Comparison of ENCODE assay signal across 18 cellular contexts in genomic region chr10:10915215-10915614, GRCh38.
DNase-seq lines count a peak whose midpoint lies in the region; ATAC-seq and TF ChIP-seq lines count a peak whose summit lies in the region.
"Had no signal": no experiment of that assay in that cellular context is flagged by ENCODE, and none has a peak within 500 bp of the region (broad histone marks: within the 10 kb centered on the region; RNA-seq: fewer than 3 reads in every experiment).

No MANE protein-coding gene starts in this region.

- no peak for DNase-seq in activated T-cell treated with anti-CD3 and anti-CD28 coated beads, Interleukin-2, amount 50 U/mL, for 72 hours
- DNase-seq in activated T-cell treated with anti-CD3 and anti-CD28 coated beads, Interleukin-2, amount 50 U/mL, for 48 hours: no peak
- peak; percentile 37 for DNase-seq in DND-41
- peak; percentile 8 for DNase-seq in brain microvascular endothelial cell
- DNase-seq in natural killer cell treated with Interleukin-12 subunit alpha and Interleukin-12 subunit beta and Interleukin-15 and Interleukin-18, amount 100 ng/mL, for 72 hours (ENCODE audit: low spot score): no peak
- no peak for DNase-seq in DMS53 treated with DMSO at 0.1 percent for 48 hours (lab: John Stamatoyannopoulos, UW; ENCODE audit: unreplicated experiment)
- DNase-seq: BE2C, DMS79, NCI-H1417, NCI-H1694 treated with DMSO at 0.1 percent for 48 hours, NCI-H2081 treated with DMSO at 0.1 percent for 48 hours, NCI-H2171 treated with DMSO at 0.1 percent for 48 hours, NCI-H524 treated with DMSO at 0.1 percent for 48 hours had no signal

- no peaks in the 10 kb centered on the region for H3K36me3 Mint-ChIP-seq in activated T-cell treated with anti-CD3 and anti-CD28 coated beads, Interleukin-2, amount 50 U/mL, for 72 hours (ENCODE audit: insufficient read depth in 2 of 2)
- no peaks in the 10 kb centered on the region for H3K36me3 Mint-ChIP-seq in natural killer cell treated with Interleukin-12 subunit alpha and Interleukin-12 subunit beta and Interleukin-15 and Interleukin-18, amount 100 ng/mL, for 72 hours

- H3K9me3 Mint-ChIP-seq in activated T-cell treated with anti-CD3 and anti-CD28 coated beads, Interleukin-2, amount 50 U/mL, for 72 hours: no peaks in the 10 kb centered on the region
- H3K9me3 Mint-ChIP-seq in natural killer cell treated with Interleukin-12 subunit alpha and Interleukin-12 subunit beta and Interleukin-15 and Interleukin-18, amount 100 ng/mL, for 72 hours: no peaks in the 10 kb centered on the region
- H3K9me3 Mint-ChIP-seq: GM23338 had no signal

- H3K36me3 ChIP-seq in DND-41 (ENCODE audit: insufficient read depth, low read length): no peaks in the 10 kb centered on the region
- no peaks in the 10 kb centered on the region for H3K36me3 ChIP-seq in HEK293 (ENCODE audit: control insufficient read depth in 2 of 2, insufficient read depth in 1 of 2, low read length in 2 of 2)
- no peaks in the 10 kb centered on the region for H3K36me3 ChIP-seq in brain microvascular endothelial cell (replicated peaks)
- H3K36me3 ChIP-seq: BE2C, HAP-1 had no signal

- in situ Hi-C loops in brain microvascular endothelial cell (cut with HindIII; ENCODE audit: low pct_ligation_motif_present, low sequenced_read_pairs): no loop called here

- H3K27ac ChIP-seq in DND-41 (ENCODE audit: low read length): no peak overlapping the region
- no peak overlapping the region for H3K27ac ChIP-seq in HEK293 (ENCODE audit: extremely low read depth, low read depth, low read length)
- no peak overlapping the region for H3K27ac ChIP-seq in brain microvascular endothelial cell
- H3K27ac ChIP-seq: A549 had no signal

- H3K4me3 ChIP-seq in DND-41 (ENCODE audit: low read depth in 1 of 2, low read length in 2 of 2) (no peak overlapping the region), HEK293 (ENCODE audit: low read depth, low read length) (no peak overlapping the region), brain microvascular endothelial cell (ENCODE audit: low read depth, low read length) (no peak overlapping the region)
- H3K4me3 ChIP-seq: A549, GM23338, HAP-1 had no signal

- H3K9ac ChIP-seq in DND-41 (ENCODE audit: low read depth, low read length): no peak overlapping the region

- H3K4me1 Mint-ChIP-seq in activated T-cell treated with anti-CD3 and anti-CD28 coated beads, Interleukin-2, amount 50 U/mL, for 72 hours (ENCODE audit: low read depth): peaks cover 5% of the 10 kb centered on the region
- no peaks in the 10 kb centered on the region for H3K4me1 Mint-ChIP-seq in natural killer cell treated with Interleukin-12 subunit alpha and Interleukin-12 subunit beta and Interleukin-15 and Interleukin-18, amount 100 ng/mL, for 72 hours (ENCODE audit: low read depth in 2 of 2)

- peaks cover 13% of the 10 kb centered on the region for H3K27me3 Mint-ChIP-seq in activated T-cell treated with anti-CD3 and anti-CD28 coated beads, Interleukin-2, amount 50 U/mL, for 72 hours (ENCODE audit: low read depth)
- H3K27me3 Mint-ChIP-seq in natural killer cell treated with Interleukin-12 subunit alpha and Interleukin-12 subunit beta and Interleukin-15 and Interleukin-18, amount 100 ng/mL, for 72 hours: peaks cover 5 to 24% of the 10 kb centered on the region in 2 donors

- no peak overlapping the region for H3K27ac Mint-ChIP-seq in activated T-cell treated with anti-CD3 and anti-CD28 coated beads, Interleukin-2, amount 50 U/mL, for 72 hours
- no peak overlapping the region for H3K27ac Mint-ChIP-seq in natural killer cell treated with Interleukin-12 subunit alpha and Interleukin-12 subunit beta and Interleukin-15 and Interleukin-18, amount 100 ng/mL, for 72 hours
- H3K27ac Mint-ChIP-seq: GM23338 had no signal

- H3K4me1 ChIP-seq in DND-41 (ENCODE audit: insufficient read depth, low read length) (peaks cover 7% of the 10 kb centered on the region; the same call in 1 of the 2 replicates), HEK293 (ENCODE audit: control insufficient read depth, insufficient read depth, low read length) (no peaks in the 10 kb centered on the region)
- H3K4me1 ChIP-seq: A549, BE2C had no signal

- no peaks in the 10 kb centered on the region for H3K79me2 ChIP-seq in DND-41 (ENCODE audit: insufficient read depth, low read length)

- peaks cover 5% of the 10 kb centered on the region for H3K27me3 ChIP-seq in DND-41 (ENCODE audit: insufficient read depth, low read length, poor library complexity)
- H3K27me3 ChIP-seq in brain microvascular endothelial cell (replicated peaks): no peaks in the 10 kb centered on the region
- H3K27me3 ChIP-seq: BE2C had no signal

- POLR2A ChIA-PET in HEK293 (lab: Yijun Ruan, JAX): interaction anchor here (0.5 kb wide), 1 partner anchor 564 kb away, joined by 6 read pairs; no protein-coding TSS in a partner anchor

- H4K20me1 ChIP-seq in DND-41 (ENCODE audit: insufficient read depth, low read length): no peaks in the 10 kb centered on the region

- CTCF ChIA-PET in HEK293 (lab: Yijun Ruan, JAX): no interaction called here

- TF ChIP-seq CTCF in DND-41 (IDR thresholded peaks at IDR 0.05; ENCODE audit: borderline replicate concordance, extremely low read depth, low read length, poor library complexity, severe bottlenecking) (no peak), HEK293 (tag by site-specific recombination; IDR thresholded peaks at IDR 0.05) (no peak), brain microvascular endothelial cell (IDR thresholded peaks at IDR 0.05; ENCODE audit: low read depth, low read length, missing control alignments) (no peak)

- no peak overlapping the region for H2AFZ ChIP-seq in DND-41 (ENCODE audit: low read depth, low read length)
- H2AFZ ChIP-seq: GM23338 had no signal

- no peak overlapping the region for H3K4me3 Mint-ChIP-seq in activated T-cell treated with anti-CD3 and anti-CD28 coated beads, Interleukin-2, amount 50 U/mL, for 72 hours
- H3K4me3 Mint-ChIP-seq in natural killer cell treated with Interleukin-12 subunit alpha and Interleukin-12 subunit beta and Interleukin-15 and Interleukin-18, amount 100 ng/mL, for 72 hours: no peak overlapping the region
- H3K4me3 Mint-ChIP-seq: GM23338 had no signal

- no peak overlapping the region for H3K4me2 ChIP-seq in DND-41 (ENCODE audit: insufficient read depth, low read length)
- H3K4me2 ChIP-seq: A549, GM23338 had no signal

- no peaks in the 10 kb centered on the region for H3K9me3 ChIP-seq in DND-41 (ENCODE audit: insufficient read depth, low read length, severe bottlenecking)
- H3K9me3 ChIP-seq in HEK293 (ENCODE audit: control insufficient read depth, insufficient read depth, low read depth, low read length): no peaks in the 10 kb centered on the region
- H3K9me3 ChIP-seq: A549, BE2C, HAP-1 had no signal

- peak; percentile 51 to 58 for ATAC-seq in activated T-cell treated with anti-CD3 and anti-CD28 coated beads, Interleukin-2, amount 50 U/mL, for 72 hours (replicated peaks in 1 of 2)
- peak; percentile 98 for ATAC-seq in DND-41 (ENCODE audit: insufficient read depth, low read depth)
- no peak for ATAC-seq in natural killer cell treated with Interleukin-12 subunit alpha and Interleukin-12 subunit beta and Interleukin-15 and Interleukin-18, amount 100 ng/mL, for 72 hours
- no peak for ATAC-seq in HG03442 (IDR thresholded peaks at IDR 0.05; ENCODE audit: unreplicated experiment)
- ATAC-seq: A549, GM23338 had no signal

TF ChIP-seq in HEK293, 187 proteins besides CTCF, POLR2A, EP300 and RAD21:
- TF ChIP-seq OSR2 (tag by site-specific recombination; IDR thresholded peaks at IDR 0.05) (0 out of 2 replicates have a peak, but pooled peaks have one; percentile 31), ZNF37A (tag by site-specific recombination; IDR thresholded peaks at IDR 0.05) (no peak), ZNF335 (tag by site-specific recombination; conservative IDR thresholded peaks at IDR 0.05) (no peak), HOXD13 (CRISPR knock-in tag; IDR thresholded peaks at IDR 0.05; ENCODE audit: borderline replicate concordance) (no peak), ZIC2 (tag by site-specific recombination; IDR thresholded peaks at IDR 0.05) (no peak), ZFHX2 (tag by site-specific recombination; conservative IDR thresholded peaks at IDR 0.05) (no peak)

Comparison
In these comparisons a context has a peak if more than half of its experiments do, and no peak if none do; other contexts are left out.
1. ATAC-seq: peak in activated T-cell treated with anti-CD3 and anti-CD28 coated beads, Interleukin-2, amount 50 U/mL, for 72 hours (2 of 2) and DND-41 (single experiment); none in natural killer cell treated with Interleukin-12 subunit alpha and Interleukin-12 subunit beta and Interleukin-15 and Interleukin-18, amount 100 ng/mL, for 72 hours (0 of 2) and HG03442 (single experiment).
2. DNase-seq: peak in DND-41 (single experiment) and brain microvascular endothelial cell (single experiment); none in activated T-cell treated with anti-CD3 and anti-CD28 coated beads, Interleukin-2, amount 50 U/mL, for 72 hours (0 of 2), activated T-cell treated with anti-CD3 and anti-CD28 coated beads, Interleukin-2, amount 50 U/mL, for 48 hours (0 of 2), natural killer cell treated with Interleukin-12 subunit alpha and Interleukin-12 subunit beta and Interleukin-15 and Interleukin-18, amount 100 ng/mL, for 72 hours (single experiment) and DMS53 treated with DMSO at 0.1 percent for 48 hours (single experiment).